In genomic region chr9:126365780-126366179, GRCh38 we compare ENCODE assay signal across 1 cellular context.
TF ChIP-seq lines count a peak whose summit lies in the region.

No MANE protein-coding gene starts in this region.

TF ChIP-seq in HCT116, 20 proteins besides CTCF, POLR2A, EP300 and RAD21 (continued from another document):
- no peak for TF ChIP-seq ZBTB33 (IDR thresholded peaks at IDR 0.05; ENCODE audit: extremely low read depth, insufficient replicate concordance, low read length)
- no peak for TF ChIP-seq EZH2phosphoT487 (IDR thresholded peaks at IDR 0.05; ENCODE audit: borderline replicate concordance)
- TF ChIP-seq, protein P1, sequence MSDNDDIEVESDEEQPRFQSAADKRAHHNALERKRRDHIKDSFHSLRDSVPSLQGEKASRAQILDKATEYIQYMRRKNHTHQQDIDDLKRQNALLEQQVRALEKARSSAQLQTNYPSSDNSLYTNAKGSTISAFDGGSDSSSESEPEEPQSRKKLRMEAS (IDR thresholded peaks at IDR 0.05): no peak
- TF ChIP-seq CBX3 (IDR thresholded peaks at IDR 0.05; ENCODE audit: low read depth): no peak
- no peak for TF ChIP-seq ELF1 (IDR thresholded peaks at IDR 0.05; ENCODE audit: borderline replicate concordance, low read depth)
- TF ChIP-seq REST (IDR thresholded peaks at IDR 0.05; ENCODE audit: low read depth): no peak
- no peak for TF ChIP-seq FOSL1 (IDR thresholded peaks at IDR 0.05; ENCODE audit: low read depth)
- TF ChIP-seq TCF7L2 (IDR thresholded peaks at IDR 0.05; ENCODE audit: borderline replicate concordance, extremely low read depth, insufficient read depth, insufficient read length): no peak
